In genomic region chr2:200728630-200729029, GRCh38 we compare ENCODE assay signal across 16 cellular contexts.
A peak's percentile ranks its signal among the peaks of the same experiment; 100 is the strongest.
DNase-seq lines count a peak whose midpoint lies in the region; ATAC-seq and TF ChIP-seq lines count a peak whose summit lies in the region.
"Had no signal": no experiment of that assay in that cellular context is flagged by ENCODE, and none has a peak within 500 bp of the region (broad histone marks: within the 10 kb centered on the region; RNA-seq: fewer than 3 reads in every experiment).

No MANE protein-coding gene starts in this region.

- H3K27ac ChIP-seq in RWPE2 (ENCODE audit: poor library complexity, severe bottlenecking) = no peak overlapping the region
- no peak overlapping the region for H3K27ac ChIP-seq in gastrocnemius medialis
- no peak overlapping the region for H3K27ac ChIP-seq in transverse colon
- H3K27ac ChIP-seq: neutrophil, uterus had no signal

- no peaks in the 10 kb centered on the region for H3K27me3 ChIP-seq in RWPE2 (ENCODE audit: insufficient read depth, poor library complexity, severe bottlenecking)
- H3K27me3 ChIP-seq in gastrocnemius medialis = no peaks in the 10 kb centered on the region
- H3K27me3 ChIP-seq in transverse colon = peaks cover 10% of the 10 kb centered on the region
- H3K27me3 ChIP-seq: neutrophil, uterus had no signal

- H3K9me3 ChIP-seq in RWPE2 (ENCODE audit: severe bottlenecking) (no peaks in the 10 kb centered on the region), gastrocnemius medialis (no peaks in the 10 kb centered on the region), transverse colon (no peaks in the 10 kb centered on the region)
- H3K9me3 ChIP-seq: neutrophil, uterus had no signal

- intact Hi-C loops in gastrocnemius medialis (cut with DNase I; ENCODE audit: low total_unique reads) = no loop called here
- intact Hi-C loops in transverse colon (cut with DNase I; ENCODE audit: low total_unique reads) = no loop called here
- intact Hi-C loops in posterior vena cava (cut with DNase I) = no loop called here

- H3K4me1 ChIP-seq in RWPE2 (ENCODE audit: insufficient read depth, poor library complexity, severe bottlenecking) = no peaks in the 10 kb centered on the region
- H3K4me1 ChIP-seq in gastrocnemius medialis = no peaks in the 10 kb centered on the region
- H3K4me1 ChIP-seq in transverse colon = no peaks in the 10 kb centered on the region
- H3K4me1 ChIP-seq: uterus had no signal

- TF ChIP-seq POLR2A in gastrocnemius medialis (IDR thresholded peaks at IDR 0.05) (no peak), transverse colon (IDR thresholded peaks at IDR 0.05) (no peak)

- H3K4me3 ChIP-seq in RWPE2 (ENCODE audit: severe bottlenecking) = no peak overlapping the region
- H3K4me3 ChIP-seq in fibroblast of villous mesenchyme (ENCODE audit: low read depth, low read length) = no peak overlapping the region
- H3K4me3 ChIP-seq in gastrocnemius medialis = no peak overlapping the region
- H3K4me3 ChIP-seq in transverse colon = no peak overlapping the region
- H3K4me3 ChIP-seq: smooth muscle cell, uterus had no signal

- WGBS in transverse colon (ENCODE audit: low coverage in 1 of 2), 2 donors = 28% methylated on average over 1 of the region's 1 CpG; no CpG with 5 or more reads in 1 of the 2 donors

- H3K36me3 ChIP-seq in RWPE2 (ENCODE audit: low read depth) (no peaks in the 10 kb centered on the region), gastrocnemius medialis (no peaks in the 10 kb centered on the region), transverse colon (no peaks in the 10 kb centered on the region)
- H3K36me3 ChIP-seq: neutrophil, uterus had no signal

- no peak for TF ChIP-seq EP300 in transverse colon (IDR thresholded peaks at IDR 0.05; ENCODE audit: low read depth)

- DNase-seq in NCI-H82 (lab: John Stamatoyannopoulos, UW) (peak; percentile 19), NCI-H82 treated with DMSO at 0.1 percent for 48 hours (lab: John Stamatoyannopoulos, UW; ENCODE audit: unreplicated experiment) (no peak), RWPE2 (ENCODE audit: low spot score) (no peak), fibroblast of villous mesenchyme (ENCODE audit: low read depth) (peak; percentile 74), gastrocnemius medialis (no peak), transverse colon (no peak), posterior vena cava (ENCODE audit: low spot score) (no peak)
- DNase-seq: activated CD4-positive, alpha-beta T cell treated with anti-CD3 and anti-CD28 coated beads, Interleukin-2, amount 50 U/mL, for 4 hours; cortex of kidney; mesendoderm; NCI-H1930; stimulated activated naive CD4-positive, alpha-beta T cell treated with Interleukin-2 at 50 U/mL for 16 hours; uterus had no signal

- peak; percentile 64; the same call in 2 of the 3 replicates for ATAC-seq in RWPE2 (ENCODE audit: low read depth)
- ATAC-seq in gastrocnemius medialis = peak; percentile 45 to 64
- no peak for ATAC-seq in HG02763 (IDR thresholded peaks at IDR 0.05; ENCODE audit: unreplicated experiment)

- no peak for TF ChIP-seq CTCF in RWPE2 (IDR thresholded peaks at IDR 0.05; ENCODE audit: poor library complexity, severe bottlenecking)
- TF ChIP-seq CTCF in fibroblast of villous mesenchyme (IDR thresholded peaks at IDR 0.05; ENCODE audit: insufficient read depth, low read depth, low read length) = no peak
- no peak for TF ChIP-seq CTCF in gastrocnemius medialis (IDR thresholded peaks at IDR 0.05 in 4 of 5, conservative IDR thresholded peaks at IDR 0.05 in 1 of 5)
- TF ChIP-seq CTCF in transverse colon (IDR thresholded peaks at IDR 0.05) = no peak

- in situ Hi-C loops in gastrocnemius medialis (cut with MboI; ENCODE audit: low sequenced_read_pairs in 4 of 4) (no loop called here), transverse colon (cut with MboI; ENCODE audit: low pct_ligation_motif_present in 1 of 4, low pct_unique_long_range_greater_than_20kb in 1 of 4, low sequenced_read_pairs in 3 of 4) (no loop called here)

Comparison
In these comparisons a context has a peak if more than half of its experiments do, and no peak if none do; other contexts are left out.
1. DNase-seq: peak in NCI-H82 (single experiment) and fibroblast of villous mesenchyme (single experiment); none in NCI-H82 treated with DMSO at 0.1 percent for 48 hours (single experiment), RWPE2 (single experiment), gastrocnemius medialis (0 of 2), transverse colon (single experiment) and posterior vena cava (single experiment).